22 cellular contexts compared by ENCODE assay signal in genomic region chr11:6640985-6641701, GRCh38. TPM values are rescaled to one million over a fixed set of nuclear protein-coding genes. Genes with fewer than 3 reads are reported as not detected.
A peak's percentile ranks its signal among the peaks of the same experiment; 100 is the strongest.
DNase-seq lines count a peak whose midpoint lies in the region; ATAC-seq and TF ChIP-seq lines count a peak whose summit lies in the region.
"Had no signal": no experiment of that assay in that cellular context is flagged by ENCODE, and none has a peak within 500 bp of the region (broad histone marks: within the 10 kb centered on the region; RNA-seq: fewer than 3 reads in every experiment).

No MANE protein-coding gene starts in this region.

- H3K27ac ChIP-seq in mesenchymal stem cell (ENCODE audit: low read length, poor library complexity, severe bottlenecking) (no peak overlapping the region), RWPE1 (no peak overlapping the region)
- H3K27ac ChIP-seq: A549, KMS-11, Peyer's patch, SJCRH30 had no signal

- H3K27me3 ChIP-seq in mesenchymal stem cell (ENCODE audit: control insufficient read depth in 1 of 2, insufficient read depth in 1 of 2, low read length in 2 of 2) = peaks cover 3 to 37% of the 10 kb centered on the region in 2 experiments
- H3K27me3 ChIP-seq: BE2C, Peyer's patch, SJCRH30 had no signal

- H3K36me3 ChIP-seq in mesenchymal stem cell (ENCODE audit: control insufficient read depth in 1 of 2, insufficient read depth in 2 of 2, low read depth in 1 of 2, low read length in 2 of 2) = peaks cover 0 to 17% of the 10 kb centered on the region in 2 experiments
- H3K36me3 ChIP-seq: BE2C, HAP-1, Peyer's patch, SJCRH30 had no signal

- TF ChIP-seq CTCF in RWPE1 (conservative IDR thresholded peaks at IDR 0.05; ENCODE audit: low read depth) = no peak

- DNase-seq in amygdala (lab: John Stamatoyannopoulos, UW) (peak in 37 of 56 donors; percentile 13 to 80 (median 49)), globus pallidus (ENCODE audit: low spot score) (peak; percentile 83), mesenchymal stem cell (no peak), putamen (ENCODE audit: low spot score) (peak; percentile 70), RWPE1 (ENCODE audit: low spot score) (no peak), NCI-H1048 (lab: John Stamatoyannopoulos, UW) (no peak)
- DNase-seq in natural killer cell treated with Interleukin-12 subunit alpha and Interleukin-12 subunit beta and Interleukin-15 and Interleukin-18, amount 100 ng/mL, for 72 hours (ENCODE audit: low spot score) = no peak
- no peak for DNase-seq in activated CD4-positive, alpha-beta memory T cell treated with anti-CD3 and anti-CD28 coated beads for 36 hours
- DNase-seq: BE2C, DMS53, IMR-90, NCI-H1105 treated with DMSO at 0.1 percent for 48 hours, NCI-H1694 treated with DMSO at 0.1 percent for 48 hours, NCI-H2081 treated with DMSO at 0.1 percent for 48 hours, NCI-H2171 treated with DMSO at 0.1 percent for 48 hours, NCI-H446, NCI-H526, Peyer's patch, SJCRH30 had no signal

- peak overlapping the region; percentile 53 for H4K8ac ChIP-seq in mesenchymal stem cell (ENCODE audit: low read length)

- no peak overlapping the region for H3K14ac ChIP-seq in mesenchymal stem cell (ENCODE audit: low read length in 2 of 2)

- no peak overlapping the region for H3K27ac Mint-ChIP-seq in natural killer cell treated with Interleukin-12 subunit alpha and Interleukin-12 subunit beta and Interleukin-15 and Interleukin-18, amount 100 ng/mL, for 72 hours
- no peak overlapping the region for H3K27ac Mint-ChIP-seq in activated CD4-positive, alpha-beta memory T cell treated with anti-CD3 and anti-CD28 coated beads for 36 hours

- H2BK15ac ChIP-seq in mesenchymal stem cell (ENCODE audit: low read depth, poor library complexity, severe bottlenecking) = peak overlapping the region; percentile 49

- peaks cover 5% of the 10 kb centered on the region for H3K4me1 ChIP-seq in mesenchymal stem cell (ENCODE audit: control insufficient read depth, insufficient read depth, low read depth, low read length)
- H3K4me1 ChIP-seq: A549, BE2C, HAP-1 had no signal

- no peaks in the 10 kb centered on the region for H3K9me3 Mint-ChIP-seq in natural killer cell treated with Interleukin-12 subunit alpha and Interleukin-12 subunit beta and Interleukin-15 and Interleukin-18, amount 100 ng/mL, for 72 hours
- H3K9me3 Mint-ChIP-seq in activated CD4-positive, alpha-beta memory T cell treated with anti-CD3 and anti-CD28 coated beads for 36 hours = no peaks in the 10 kb centered on the region

- H3K4me3 ChIP-seq in mesenchymal stem cell (ENCODE audit: insufficient read depth in 1 of 2, low read depth in 1 of 2, low read length in 2 of 2) = no peak overlapping the region
- H3K4me3 ChIP-seq: A549, HAP-1, Peyer's patch, SJCRH30 had no signal

- no peaks in the 10 kb centered on the region for H3K27me3 Mint-ChIP-seq in natural killer cell treated with Interleukin-12 subunit alpha and Interleukin-12 subunit beta and Interleukin-15 and Interleukin-18, amount 100 ng/mL, for 72 hours
- no peaks in the 10 kb centered on the region for H3K27me3 Mint-ChIP-seq in activated CD4-positive, alpha-beta memory T cell treated with anti-CD3 and anti-CD28 coated beads for 36 hours

- peak overlapping the region in 1 of 2 experiments; percentile 42 for H3K4ac ChIP-seq in mesenchymal stem cell (ENCODE audit: low read depth in 1 of 2, low read length in 2 of 2)

- no peak overlapping the region for H2AFZ ChIP-seq in mesenchymal stem cell (ENCODE audit: low read depth, low read length)

- no peaks in the 10 kb centered on the region for H3K4me1 Mint-ChIP-seq in natural killer cell treated with Interleukin-12 subunit alpha and Interleukin-12 subunit beta and Interleukin-15 and Interleukin-18, amount 100 ng/mL, for 72 hours (ENCODE audit: low read depth in 2 of 2)
- no peaks in the 10 kb centered on the region for H3K4me1 Mint-ChIP-seq in activated CD4-positive, alpha-beta memory T cell treated with anti-CD3 and anti-CD28 coated beads for 36 hours (ENCODE audit: low read depth)

- intact Hi-C loops in activated CD4-positive, alpha-beta memory T cell treated with anti-CD3 and anti-CD28 coated beads for 36 hours (cut with micrococcal nuclease) = no loop called here

- POLR2A ChIA-PET in activated CD4-positive, alpha-beta memory T cell treated with anti-CD3 and anti-CD28 coated beads for 36 hours (lab: Charles Lee) = no interaction called here
- POLR2A ChIA-PET in RWPE1 (lab: Yijun Ruan, JAX; ENCODE audit: low non-redundant PET) = no interaction called here

- H3K79me1 ChIP-seq in mesenchymal stem cell (replicated peaks; ENCODE audit: low read length, poor library complexity, severe bottlenecking) = no peaks in the 10 kb centered on the region

- no peak for ATAC-seq in natural killer cell treated with Interleukin-12 subunit alpha and Interleukin-12 subunit beta and Interleukin-15 and Interleukin-18, amount 100 ng/mL, for 72 hours
- ATAC-seq: A549 had no signal

- CTCF ChIA-PET in activated CD4-positive, alpha-beta memory T cell treated with anti-CD3 and anti-CD28 coated beads for 36 hours (lab: Charles Lee) = no interaction called here
- CTCF ChIA-PET in RWPE1 (lab: Yijun Ruan, JAX) = interaction anchor here (0.6 kb wide), 1 partner anchor 1049 kb away, joined by 3 read pairs; no protein-coding TSS in a partner anchor

- H2BK5ac ChIP-seq in mesenchymal stem cell (ENCODE audit: low read depth, low read length, poor library complexity, severe bottlenecking) = no peak overlapping the region

- H3K36me3 Mint-ChIP-seq in natural killer cell treated with Interleukin-12 subunit alpha and Interleukin-12 subunit beta and Interleukin-15 and Interleukin-18, amount 100 ng/mL, for 72 hours = no peaks in the 10 kb centered on the region
- H3K36me3 Mint-ChIP-seq in activated CD4-positive, alpha-beta memory T cell treated with anti-CD3 and anti-CD28 coated beads for 36 hours = no peaks in the 10 kb centered on the region

- H2BK120ac ChIP-seq in mesenchymal stem cell (ENCODE audit: low read depth, low read length) = no peak overlapping the region

- no peak overlapping the region for H3K9ac ChIP-seq in mesenchymal stem cell (ENCODE audit: low read length)
- H3K9ac ChIP-seq: KMS-11 had no signal

- peaks cover 5% of the 10 kb centered on the region for H3K9me3 ChIP-seq in mesenchymal stem cell (ENCODE audit: control insufficient read depth, low read length)
- H3K9me3 ChIP-seq: A549, BE2C, HAP-1, Peyer's patch, SJCRH30 had no signal

- H3K4me3 Mint-ChIP-seq in natural killer cell treated with Interleukin-12 subunit alpha and Interleukin-12 subunit beta and Interleukin-15 and Interleukin-18, amount 100 ng/mL, for 72 hours = no peak overlapping the region
- no peak overlapping the region for H3K4me3 Mint-ChIP-seq in activated CD4-positive, alpha-beta memory T cell treated with anti-CD3 and anti-CD28 coated beads for 36 hours

- peak overlapping the region; percentile 68 for H4K91ac ChIP-seq in mesenchymal stem cell (ENCODE audit: low read length)

- H3K4me2 ChIP-seq in mesenchymal stem cell (ENCODE audit: low read length, poor library complexity, severe bottlenecking) = no peak overlapping the region
- H3K4me2 ChIP-seq: A549, KMS-11 had no signal

- peak overlapping the region; percentile 22 to 28 for H2BK12ac ChIP-seq in mesenchymal stem cell (ENCODE audit: low read length in 2 of 2)

- WGBS in mesenchymal stem cell = 98% methylated on average over 26 of the region's 26 CpGs

- H3K23ac ChIP-seq in mesenchymal stem cell (ENCODE audit: low read length in 2 of 2) = no peak overlapping the region

- H2AK5ac ChIP-seq in mesenchymal stem cell (ENCODE audit: low read length, severe bottlenecking) = no peak overlapping the region

- peak overlapping the region in 1 of 2 experiments; percentile 34 for H3K18ac ChIP-seq in mesenchymal stem cell (ENCODE audit: low read depth in 1 of 2, low read length in 2 of 2)

RNA-seq across cellular contexts. Expression of gene DCHS1, which starts 14.5 kb away (rescaled TPM):
- polyA plus RNA-seq in mesenchymal stem cell (2013, experiment 1 of 2) = 13.2 TPM
- polyA plus RNA-seq in mesenchymal stem cell (2013, experiment 2 of 2) = 12.1 TPM
- 1 to 10 TPM in 1 of 2 donors, under 1 TPM in 1; 0.73 to 1.6 TPM for total RNA-seq in natural killer cell treated with Interleukin-12 subunit alpha and Interleukin-12 subunit beta and Interleukin-15 and Interleukin-18, amount 100 ng/mL, for 72 hours
- under 1 TPM; 0.80 to 0.90 TPM for total RNA-seq in activated CD4-positive, alpha-beta memory T cell treated with anti-CD3 and anti-CD28 coated beads for 36 hours

RNA-seq across cellular contexts. Expression of gene TPP1, which starts 21.9 kb away (rescaled TPM):
- polyA plus RNA-seq in mesenchymal stem cell (2013, experiment 1 of 2) = 425 TPM
- 399 TPM for polyA plus RNA-seq in mesenchymal stem cell (2013, experiment 2 of 2)
- total RNA-seq in natural killer cell treated with Interleukin-12 subunit alpha and Interleukin-12 subunit beta and Interleukin-15 and Interleukin-18, amount 100 ng/mL, for 72 hours = 10 to 100 TPM; 48.6 to 92.4 TPM
- total RNA-seq in activated CD4-positive, alpha-beta memory T cell treated with anti-CD3 and anti-CD28 coated beads for 36 hours = 10 to 100 TPM; 53.2 to 56.6 TPM

RNA-seq across cellular contexts. Expression of gene TAF10, which starts 29.1 kb away (rescaled TPM):
- 187 TPM for polyA plus RNA-seq in mesenchymal stem cell (2013, experiment 1 of 2)
- polyA plus RNA-seq in mesenchymal stem cell (2013, experiment 2 of 2) = 195 TPM
- total RNA-seq in natural killer cell treated with Interleukin-12 subunit alpha and Interleukin-12 subunit beta and Interleukin-15 and Interleukin-18, amount 100 ng/mL, for 72 hours = 100 to 1,000 TPM; 118 to 152 TPM
- total RNA-seq in activated CD4-positive, alpha-beta memory T cell treated with anti-CD3 and anti-CD28 coated beads for 36 hours = 100 to 1,000 TPM; 158 to 165 TPM

RNA-seq across cellular contexts. Expression of gene ILK, which starts 37.6 kb away (rescaled TPM):
- 309 TPM for polyA plus RNA-seq in mesenchymal stem cell (2013, experiment 1 of 2)
- 311 TPM for polyA plus RNA-seq in mesenchymal stem cell (2013, experiment 2 of 2)
- total RNA-seq in natural killer cell treated with Interleukin-12 subunit alpha and Interleukin-12 subunit beta and Interleukin-15 and Interleukin-18, amount 100 ng/mL, for 72 hours = 100 to 1,000 TPM in 1 of 2 donors, 10 to 100 TPM in 1; 91.8 to 142 TPM
- total RNA-seq in activated CD4-positive, alpha-beta memory T cell treated with anti-CD3 and anti-CD28 coated beads for 36 hours = 10 to 100 TPM; 89.2 to 95.8 TPM

RNA-seq across cellular contexts. Expression of gene RRP8, which starts 37.7 kb away (rescaled TPM):
- polyA plus RNA-seq in mesenchymal stem cell (2013, experiment 1 of 2) = 21.1 TPM
- 22.0 TPM for polyA plus RNA-seq in mesenchymal stem cell (2013, experiment 2 of 2)
- total RNA-seq in natural killer cell treated with Interleukin-12 subunit alpha and Interleukin-12 subunit beta and Interleukin-15 and Interleukin-18, amount 100 ng/mL, for 72 hours = 10 to 100 TPM; 33.8 to 42.0 TPM
- 10 to 100 TPM; 34.9 to 37.5 TPM for total RNA-seq in activated CD4-positive, alpha-beta memory T cell treated with anti-CD3 and anti-CD28 coated beads for 36 hours

Comparison
In these comparisons a context has a peak if more than half of its experiments do, and no peak if none do; other contexts are left out.
1. DNase-seq: peak in amygdala (37 of 56), globus pallidus (single experiment) and putamen (single experiment); none in mesenchymal stem cell (single experiment), natural killer cell treated with Interleukin-12 subunit alpha and Interleukin-12 subunit beta and Interleukin-15 and Interleukin-18, amount 100 ng/mL, for 72 hours (single experiment), activated CD4-positive, alpha-beta memory T cell treated with anti-CD3 and anti-CD28 coated beads for 36 hours (single experiment), RWPE1 (single experiment) and NCI-H1048 (single experiment).